Comparison of ENCODE assay signal across 8 cellular contexts in the genomic region with DNA sequence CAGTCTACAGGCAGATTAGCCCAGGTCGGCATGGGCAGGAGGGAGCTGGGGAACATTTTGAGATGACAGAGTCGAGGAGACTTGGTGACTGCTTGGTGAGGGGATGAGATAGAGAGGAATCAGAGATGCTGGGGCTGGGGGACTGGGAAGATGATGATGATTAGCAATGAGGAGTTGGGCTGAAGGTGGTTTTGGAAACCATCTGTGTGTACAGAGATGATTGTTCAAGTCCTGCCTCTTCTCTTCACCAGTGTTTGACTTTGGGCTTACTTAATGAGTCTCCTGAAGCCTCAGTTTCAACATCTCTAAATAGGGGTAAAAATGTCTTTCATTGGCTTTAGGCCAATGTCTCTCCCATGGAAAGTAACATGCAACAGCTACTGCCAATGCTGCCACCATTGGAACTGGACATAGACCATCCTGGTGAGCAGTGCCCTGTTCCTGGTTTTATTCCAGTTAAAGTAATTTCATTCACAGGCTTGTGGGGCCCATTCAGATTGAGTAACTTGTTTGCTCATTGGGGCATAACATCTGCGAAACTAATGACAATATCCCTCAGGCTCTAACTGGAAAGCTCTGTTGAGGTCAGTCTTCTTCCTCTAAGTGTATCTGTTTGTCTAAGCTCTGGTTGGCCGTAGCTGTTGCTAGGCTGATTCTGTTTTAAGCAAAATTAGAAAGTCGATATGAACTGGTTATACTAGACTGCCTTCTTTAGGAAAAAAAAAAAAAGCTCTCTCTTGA.
DNase-seq lines count a peak whose midpoint lies in the region; ATAC-seq, FAIRE-seq and TF ChIP-seq lines count a peak whose summit lies in the region.

No MANE protein-coding gene starts in this region.

- WGBS in HepG2 (ENCODE audit: low lambda C conversion rate): 12% methylated on average over 5 of the region's 5 CpGs

- H3K27ac Mint-ChIP-seq in activated T-cell treated with anti-CD3 and anti-CD28 coated beads, Interleukin-2, amount 50 U/mL, for 72 hours: no peak overlapping the region
- peak overlapping the region in 4 of 5 experiments; percentile 46 to 84 (median 72) for H3K27ac Mint-ChIP-seq in brain

- in situ Hi-C loops in HepG2 (cut with HindIII; ENCODE audit: extremely low pct_ligation_motif_present, low pct_unique_long_range_greater_than_20kb): no loop called here

- intact Hi-C loops in HepG2 (cut with micrococcal nuclease; ENCODE audit: unreplicated experiment): no loop called here
- intact Hi-C loops in vagina (cut with DNase I): loop anchor here (10.0 kb wide), 1 partner anchor 58 kb away; no protein-coding TSS in a partner anchor

- peaks cover 54% of the 10 kb centered on the region for H3K4me1 Mint-ChIP-seq in activated T-cell treated with anti-CD3 and anti-CD28 coated beads, Interleukin-2, amount 50 U/mL, for 72 hours (ENCODE audit: low read depth)
- peaks cover 48% of the 10 kb centered on the region for H3K4me1 Mint-ChIP-seq in brain
- peaks cover 31% of the 10 kb centered on the region for H3K4me1 Mint-ChIP-seq in activated T-cell treated with anti-CD3 and anti-CD28 coated beads, Interleukin-2, amount 50 U/mL, for 4 hours (ENCODE audit: low read depth)

- no peaks in the 10 kb centered on the region for H4K20me1 ChIP-seq in HepG2 (ENCODE audit: insufficient read depth, low read length)

- peaks cover 6 to 44% of the 10 kb centered on the region in 2 experiments; a peak in 3 of 5 replicates for H3K27me3 ChIP-seq in HepG2 (ENCODE audit: control insufficient read depth in 1 of 2, insufficient read depth in 2 of 2, low read length in 2 of 2)
- no peaks in the 10 kb centered on the region for H3K27me3 ChIP-seq in vagina

- POLR2A ChIA-PET in HepG2 (lab: Yijun Ruan, JAX): no interaction called here

- H3K27ac ChIP-seq in HepG2 (ENCODE audit: extremely low read length, insufficient read depth, low read length) (no peak overlapping the region), vagina (peak overlapping the region; percentile 89)

- CTCF ChIA-PET in HepG2 (lab: Yijun Ruan, JAX; ENCODE audit: low intra/inter-chr PET ratio, low total read pairs): no interaction called here

- H3K4me3 Mint-ChIP-seq in activated T-cell treated with anti-CD3 and anti-CD28 coated beads, Interleukin-2, amount 50 U/mL, for 72 hours: no peak overlapping the region
- peak overlapping the region in 1 of 5 experiments; percentile 23 for H3K4me3 Mint-ChIP-seq in brain
- no peak overlapping the region for H3K4me3 Mint-ChIP-seq in activated T-cell treated with anti-CD3 and anti-CD28 coated beads, Interleukin-2, amount 50 U/mL, for 4 hours

- H3K36me3 Mint-ChIP-seq in activated T-cell treated with anti-CD3 and anti-CD28 coated beads, Interleukin-2, amount 50 U/mL, for 72 hours (ENCODE audit: insufficient read depth in 2 of 2): no peaks in the 10 kb centered on the region
- H3K36me3 Mint-ChIP-seq in brain: no peaks in the 10 kb centered on the region
- H3K36me3 Mint-ChIP-seq in activated T-cell treated with anti-CD3 and anti-CD28 coated beads, Interleukin-2, amount 50 U/mL, for 4 hours (ENCODE audit: insufficient read depth): no peaks in the 10 kb centered on the region

- H3K4me2 ChIP-seq in HepG2 (ENCODE audit: low read depth, low read length): no peak overlapping the region

- no peaks in the 10 kb centered on the region for H3K9me3 ChIP-seq in HepG2 (ENCODE audit: low read length)
- no peaks in the 10 kb centered on the region for H3K9me3 ChIP-seq in vagina

- ATAC-seq in activated T-cell treated with anti-CD3 and anti-CD28 coated beads, Interleukin-2, amount 50 U/mL, for 72 hours (replicated peaks in 1 of 2): peak; percentile 55 to 59
- ATAC-seq in HepG2 (no peak), HG03342 (IDR thresholded peaks at IDR 0.05; ENCODE audit: unreplicated experiment) (no peak), GM18505 (IDR thresholded peaks at IDR 0.05; ENCODE audit: unreplicated experiment) (no peak)
- no peak for ATAC-seq in activated T-cell treated with anti-CD3 and anti-CD28 coated beads, Interleukin-2, amount 50 U/mL, for 4 hours

- DNase-seq in activated T-cell treated with anti-CD3 and anti-CD28 coated beads, Interleukin-2, amount 50 U/mL, for 72 hours: no peak
- no peak for DNase-seq in activated T-cell treated with anti-CD3 and anti-CD28 coated beads, Interleukin-2, amount 50 U/mL, for 1 hour
- DNase-seq in HepG2 (ENCODE audit: low spot score) (no peak), vagina (ENCODE audit: extremely low spot score in 2 of 2) (no peak)
- no peak for DNase-seq in activated T-cell treated with anti-CD3 and anti-CD28 coated beads, Interleukin-2, amount 50 U/mL, for 4 hours

- no peaks in the 10 kb centered on the region for H3K9me3 Mint-ChIP-seq in activated T-cell treated with anti-CD3 and anti-CD28 coated beads, Interleukin-2, amount 50 U/mL, for 72 hours
- H3K9me3 Mint-ChIP-seq in brain: peaks cover 0 to 2% (median 0%) of the 10 kb centered on the region in 5 experiments
- no peaks in the 10 kb centered on the region for H3K9me3 Mint-ChIP-seq in activated T-cell treated with anti-CD3 and anti-CD28 coated beads, Interleukin-2, amount 50 U/mL, for 4 hours

- no peak for TF ChIP-seq POLR2A in HepG2 (IDR thresholded peaks at IDR 0.05; ENCODE audit: insufficient read depth in 1 of 2, low read depth in 2 of 2, low read length in 2 of 2)
- no peak for TF ChIP-seq POLR2A in vagina (IDR thresholded peaks at IDR 0.05)
- TF ChIP-seq POLR2A in GM18505 (IDR thresholded peaks at IDR 0.05; ENCODE audit: borderline replicate concordance, extremely low read depth, insufficient read depth, insufficient read length): no peak

- no peak for TF ChIP-seq EP300 in HepG2 (IDR thresholded peaks at IDR 0.05; ENCODE audit: low read depth in 2 of 2, low read length in 2 of 2)
- no peak for TF ChIP-seq EP300 in HepG2 (CRISPR knock-in tag; IDR thresholded peaks at IDR 0.05; ENCODE audit: borderline replicate concordance)

- H3K36me3 ChIP-seq in HepG2 (replicated peaks in 1 of 2; ENCODE audit: control insufficient read depth in 1 of 2, insufficient read depth in 2 of 2, low read length in 2 of 2) (no peaks in the 10 kb centered on the region), vagina (no peaks in the 10 kb centered on the region)

- no peaks in the 10 kb centered on the region for H3K27me3 Mint-ChIP-seq in activated T-cell treated with anti-CD3 and anti-CD28 coated beads, Interleukin-2, amount 50 U/mL, for 72 hours (ENCODE audit: low read depth)
- H3K27me3 Mint-ChIP-seq in brain: no peaks in the 10 kb centered on the region
- no peaks in the 10 kb centered on the region for H3K27me3 Mint-ChIP-seq in activated T-cell treated with anti-CD3 and anti-CD28 coated beads, Interleukin-2, amount 50 U/mL, for 4 hours (ENCODE audit: low read depth)

- H3K9ac ChIP-seq in HepG2 (ENCODE audit: insufficient read depth, low read depth, low read length): no peak overlapping the region

- no peak for TF ChIP-seq RAD21 in HepG2 (CRISPR knock-in tag; IDR thresholded peaks at IDR 0.05)

- H3K4me1 ChIP-seq in HepG2 (ENCODE audit: insufficient read depth, low read length) (peaks cover 5% of the 10 kb centered on the region; the same call in 1 of the 2 replicates), vagina (peaks cover 83% of the 10 kb centered on the region)

- no TSS peak for BruUV-seq in HepG2 (replicated peaks; lab: Mats Ljungman, UMichigan)

- H3K4me3 ChIP-seq in HepG2 (replicated peaks in 1 of 3; ENCODE audit: insufficient read depth in 1 of 3, low read depth in 2 of 3, low read length in 3 of 3) (no peak overlapping the region), vagina (no peak overlapping the region)

- H3K79me2 ChIP-seq in HepG2 (ENCODE audit: insufficient read depth, low read length): no peaks in the 10 kb centered on the region

- H2AFZ ChIP-seq in HepG2 (ENCODE audit: low read length): no peak overlapping the region

- TF ChIP-seq CTCF in brain (conservative IDR thresholded peaks at IDR 0.05) (no peak), HepG2 (CRISPR knock-in tag; IDR thresholded peaks at IDR 0.05) (no peak), vagina (IDR thresholded peaks at IDR 0.05) (no peak)

- FAIRE-seq in HepG2 (lab: Jason Lieb, UNC): no peak

TF ChIP-seq in HepG2, 621 proteins besides CTCF, POLR2A, EP300 and RAD21:
- TF ChIP-seq, protein P1, sequence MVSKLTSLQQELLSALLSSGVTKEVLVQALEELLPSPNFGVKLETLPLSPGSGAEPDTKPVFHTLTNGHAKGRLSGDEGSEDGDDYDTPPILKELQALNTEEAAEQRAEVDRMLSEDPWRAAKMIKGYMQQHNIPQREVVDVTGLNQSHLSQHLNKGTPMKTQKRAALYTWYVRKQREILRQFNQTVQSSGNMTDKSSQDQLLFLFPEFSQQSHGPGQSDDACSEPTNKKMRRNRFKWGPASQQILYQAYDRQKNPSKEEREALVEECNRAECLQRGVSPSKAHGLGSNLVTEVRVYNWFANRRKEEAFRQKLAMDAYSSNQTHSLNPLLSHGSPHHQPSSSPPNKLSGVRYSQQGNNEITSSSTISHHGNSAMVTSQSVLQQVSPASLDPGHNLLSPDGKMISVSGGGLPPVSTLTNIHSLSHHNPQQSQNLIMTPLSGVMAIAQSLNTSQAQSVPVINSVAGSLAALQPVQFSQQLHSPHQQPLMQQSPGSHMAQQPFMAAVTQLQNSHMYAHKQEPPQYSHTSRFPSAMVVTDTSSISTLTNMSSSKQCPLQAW (CRISPR knock-in tag; IDR thresholded peaks at IDR 0.05): no peak
- peak; percentile 67; the same call in 1 of the 2 replicates for TF ChIP-seq RFX5 (IDR thresholded peaks at IDR 0.05; ENCODE audit: low read depth, low read length)

Comparison
In these comparisons a context has a peak if more than half of its experiments do, and no peak if none do; other contexts are left out.
1. ATAC-seq: peak in activated T-cell treated with anti-CD3 and anti-CD28 coated beads, Interleukin-2, amount 50 U/mL, for 72 hours (2 of 2); none in HepG2 (single experiment), activated T-cell treated with anti-CD3 and anti-CD28 coated beads, Interleukin-2, amount 50 U/mL, for 4 hours (0 of 2), HG03342 (single experiment) and GM18505 (single experiment).